ENCODE assay signal across 21 cellular contexts in the genomic region with DNA sequence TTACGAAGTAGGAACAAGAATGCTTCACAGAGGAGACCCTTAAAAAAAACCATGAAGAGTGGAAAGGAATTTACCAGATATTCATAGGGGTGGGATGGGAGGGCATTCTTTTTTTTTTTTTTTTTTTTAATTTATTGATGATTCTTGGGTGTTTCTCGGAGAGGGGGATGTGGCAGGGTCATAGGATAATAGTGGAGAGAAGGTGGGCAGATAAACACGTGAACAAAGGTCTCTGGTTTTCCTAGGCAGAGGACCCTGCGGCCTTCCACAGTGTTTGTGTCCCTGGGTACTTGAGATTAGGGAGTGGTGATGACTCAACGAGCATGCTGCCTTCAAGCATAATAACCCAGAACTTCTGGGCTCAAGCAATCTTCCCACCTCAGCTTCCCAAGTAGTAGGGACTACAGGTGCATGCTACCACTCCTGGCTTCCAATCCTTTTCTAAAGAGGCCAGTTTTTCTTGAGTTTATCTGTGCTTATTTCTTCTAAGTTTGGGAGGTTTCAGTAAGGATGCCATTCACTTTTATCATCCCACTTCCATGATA.
"Had no signal": no experiment of that assay in that cellular context is flagged by ENCODE, and none has a peak within 500 bp of the region (broad histone marks: within the 10 kb centered on the region; RNA-seq: fewer than 3 reads in every experiment).

No MANE protein-coding gene starts in this region.

- H3K27ac ChIP-seq: coronary artery, heart left ventricle, right atrium auricular region, sigmoid colon, skin epidermis, stomach had no signal

- H3K4me3 ChIP-seq: coronary artery, heart left ventricle, mucosa of descending colon, right atrium auricular region, sigmoid colon, skin epidermis, stomach had no signal

- H3K4me1 ChIP-seq: heart left ventricle, right atrium auricular region, sigmoid colon, stomach had no signal

- H3K9me3 ChIP-seq: heart left ventricle, mucosa of descending colon, right atrium auricular region, sigmoid colon, stomach had no signal

- H3K27me3 ChIP-seq: right atrium auricular region, sigmoid colon, stomach had no signal

- ATAC-seq: esophagus mucosa; heart left ventricle; left colon; mucosa of descending colon; naive thymus-derived CD8-positive, alpha-beta T cell had no signal

- DNase-seq: effector CD4-positive, alpha-beta T cell; endodermal cell; heart left ventricle; hippocampal formation; left colon; mucosa of descending colon; naive thymus-derived CD8-positive, alpha-beta T cell; posterior cingulate gyrus; sigmoid colon; stimulated activated CD4-positive, alpha-beta T cell treated with anti-CD3 and anti-CD28 coated beads, Interleukin-2, amount 100 ng/mL, for 24 hours; stimulated activated naive CD4-positive, alpha-beta T cell; stomach; substantia nigra; trophoblast cell had no signal

- FAIRE-seq: endothelial cell of umbilical vein, frontal cortex, urothelium cell line had no signal
